In the genomic region with DNA sequence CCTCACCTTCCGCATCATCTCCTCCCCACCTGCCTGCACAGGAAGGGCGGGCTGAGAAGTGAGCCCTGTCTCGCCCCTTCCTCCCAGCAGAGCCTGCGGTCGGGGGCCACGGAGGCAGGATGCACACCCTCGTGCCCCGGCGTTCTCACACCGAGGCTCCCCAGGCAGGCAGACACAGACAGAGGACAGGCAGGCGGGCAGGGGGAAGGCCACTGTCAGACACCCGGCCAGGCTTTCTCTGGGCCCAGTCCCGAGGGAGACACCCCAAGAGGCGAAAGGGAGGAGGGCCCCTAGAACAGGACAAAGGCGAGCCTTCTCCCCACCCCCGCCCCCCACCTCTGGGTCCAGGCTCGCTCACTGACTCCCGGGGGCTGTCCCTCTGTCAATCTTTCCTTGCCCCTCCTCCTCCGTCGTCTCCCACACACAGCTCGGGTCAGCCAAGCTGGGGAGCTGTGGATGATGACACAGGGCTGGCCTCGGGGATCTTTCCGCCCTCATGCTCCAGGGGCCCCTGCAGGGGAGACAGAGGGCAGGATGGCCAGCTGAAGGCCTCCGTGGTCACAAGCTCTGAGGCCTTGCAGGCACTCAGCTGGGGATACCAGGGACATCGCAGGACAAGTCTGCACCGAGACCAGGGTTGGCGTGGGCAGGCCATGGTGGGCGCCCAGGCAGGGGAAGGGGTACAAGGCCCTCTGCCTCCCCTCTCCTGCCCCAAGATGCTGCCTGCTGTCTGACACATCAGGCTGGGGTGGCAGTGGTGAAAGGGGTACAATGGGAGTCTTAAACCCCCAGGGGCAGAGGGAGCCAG, we compare ENCODE assay signal across 8 cellular contexts. TPM values are rescaled to one million over a fixed set of nuclear protein-coding genes. Genes with fewer than 3 reads are reported as not detected.
DNase-seq lines count a peak whose midpoint lies in the region; ATAC-seq and TF ChIP-seq lines count a peak whose summit lies in the region.

No MANE protein-coding gene starts in this region.

- TF ChIP-seq POLR2A in IMR-90 (IDR thresholded peaks at IDR 0.05; ENCODE audit: low read depth, low read length), result no peak

- no peaks in the 10 kb centered on the region for H3K9me3 ChIP-seq in IMR-90 (ENCODE audit: control insufficient read depth, insufficient read depth, low read length)

- peak overlapping the region; percentile 44 for H2BK120ac ChIP-seq in IMR-90 (ENCODE audit: low read depth, low read length)

- DNase-seq in IMR-90, result peak; percentile 11
- peak; percentile 70 for DNase-seq in activated gamma-delta T cell treated with anti-CD3 and anti-CD28 coated beads, Interleukin-2, amount 50 U/mL, for 16 hours (ENCODE audit: low read depth)
- DNase-seq in medulla oblongata (ENCODE audit: extremely low spot score), result peak; percentile 81
- DNase-seq in stimulated activated CD8-positive, alpha-beta memory T cell treated with anti-CD3 and anti-CD28 coated beads, Interleukin-2, amount 100 ng/mL, for 1 hour (ENCODE audit: low read depth in 2 of 2), result peak; percentile 46 to 49
- no peak for DNase-seq in NCI-H2196 (lab: John Stamatoyannopoulos, UW; ENCODE audit: unreplicated experiment)
- DNase-seq in ecto neural progenitor cell (ENCODE audit: low spot score), result no peak

- peak overlapping the region; percentile 69 for H2AK9ac ChIP-seq in IMR-90 (replicated peaks; ENCODE audit: low read depth, low read length, poor library complexity)

- H3K27me3 ChIP-seq in ACC112 (ENCODE audit: insufficient read depth, low read length) (no peaks in the 10 kb centered on the region), IMR-90 (ENCODE audit: control insufficient read depth, insufficient read depth, low read length) (no peaks in the 10 kb centered on the region)

- TF ChIP-seq RAD21 in IMR-90 (IDR thresholded peaks at IDR 0.05; ENCODE audit: low read length), result no peak

- H3K18ac ChIP-seq in IMR-90 (ENCODE audit: low read depth, low read length), result peak overlapping the region; percentile 38; the same call in 1 of the 2 replicates

- no peak overlapping the region for H3K56ac ChIP-seq in IMR-90 (ENCODE audit: extremely low read depth, insufficient read depth, low read length)

- peaks cover 96% of the 10 kb centered on the region for H3K4me1 ChIP-seq in ACC112 (ENCODE audit: control insufficient read depth, insufficient read depth, low read length, unreplicated experiment)
- H3K4me1 ChIP-seq in IMR-90 (ENCODE audit: control insufficient read depth, insufficient read depth, low read length), result peaks cover 53% of the 10 kb centered on the region

- no peak overlapping the region for H2BK15ac ChIP-seq in IMR-90 (ENCODE audit: low read depth, low read length)

- H3K14ac ChIP-seq in IMR-90 (replicated peaks; ENCODE audit: low read depth, low read length), result peak overlapping the region; percentile 56; the same call in 1 of the 2 replicates

- no peaks in the 10 kb centered on the region for H3K36me3 ChIP-seq in ACC112 (ENCODE audit: insufficient read depth, low read length)
- H3K36me3 ChIP-seq in IMR-90 (ENCODE audit: control insufficient read depth, insufficient read depth, low read length), result no peaks in the 10 kb centered on the region

- H2BK5ac ChIP-seq in IMR-90 (ENCODE audit: low read depth, low read length, poor library complexity, severe bottlenecking), result peak overlapping the region; percentile 7

- 0 out of 2 replicates have a peak overlapping the region, but pooled peaks have one; percentile 9 for H2BK20ac ChIP-seq in IMR-90 (ENCODE audit: low read depth, low read length)

- ATAC-seq in GM19468 (IDR thresholded peaks at IDR 0.05; ENCODE audit: extremely low read depth, unreplicated experiment), result peak; percentile 46
- ATAC-seq in IMR-90 (ENCODE audit: low read depth), result no peak

- no peak for TF ChIP-seq CTCF in IMR-90 (conservative IDR thresholded peaks at IDR 0.05; ENCODE audit: low read depth, low read length)

- dilution Hi-C loops in IMR-90 (cut with HindIII; ENCODE audit: low sequenced_read_pairs, unreplicated experiment), result no loop called here

- 36% methylated on average over 9 of the region's 28 CpGs; no CpG with 5 or more reads in 1 of the 2 experiments for WGBS in IMR-90 (ENCODE audit: extremely low coverage in 2 of 2, insufficient read length in 1 of 2), 2 experiments

- peak overlapping the region; percentile 47; the same call in 1 of the 2 replicates for H4K5ac ChIP-seq in IMR-90 (ENCODE audit: low read depth, low read length)

- peak overlapping the region; percentile 93 for H2AK5ac ChIP-seq in IMR-90 (ENCODE audit: low read depth, low read length)

- H3K9me1 ChIP-seq in IMR-90 (ENCODE audit: insufficient read depth, low read length), result peaks cover 22% of the 10 kb centered on the region

- in situ Hi-C loops in IMR-90 (cut with MboI; ENCODE audit: low sequenced_read_pairs), result no loop called here

- 0 out of 2 replicates have a peak overlapping the region, but pooled peaks have one; percentile 27 for H3K23ac ChIP-seq in IMR-90 (ENCODE audit: low read depth, low read length)

- peak overlapping the region; percentile 37; the same call in 1 of the 2 replicates for H4K91ac ChIP-seq in IMR-90 (ENCODE audit: insufficient read depth, low read depth, low read length)

- H3K27ac ChIP-seq in ACC112 (ENCODE audit: low read depth, low read length) (peak overlapping the region; percentile 91), IMR-90 (ENCODE audit: insufficient read depth, low read length) (peak overlapping the region; percentile 33; the same call in 1 of the 2 replicates)

- H4K20me1 ChIP-seq in IMR-90 (ENCODE audit: insufficient read depth, low read length), result peaks cover 54% of the 10 kb centered on the region; the same call in 1 of the 2 replicates

- no TSS peak for BruUV-seq in IMR-90 (replicated peaks; lab: Mats Ljungman, UMichigan)

- intact Hi-C loops in IMR-90 (cut with micrococcal nuclease), result loop anchor here (5.0 kb wide), 2 partner anchors 65 to 210 kb away; a partner anchor contains a TSS

- no peak overlapping the region for H3K4me2 ChIP-seq in IMR-90 (ENCODE audit: low read depth, low read length)

- peak overlapping the region in 1 of 2 experiments; percentile 12; a peak in 2 of 4 replicates for H4K8ac ChIP-seq in IMR-90 (ENCODE audit: low read depth in 2 of 2, low read length in 2 of 2)

- peaks cover 23 to 78% of the 10 kb centered on the region in 2 experiments; a peak in 3 of 4 replicates for H3K79me1 ChIP-seq in IMR-90 (ENCODE audit: low read depth in 1 of 2, low read length in 2 of 2)

- H3K79me2 ChIP-seq in ACC112 (ENCODE audit: control insufficient read depth, insufficient read depth, low read length, unreplicated experiment), result peaks cover 75% of the 10 kb centered on the region

- H3K4ac ChIP-seq in IMR-90 (ENCODE audit: low read depth, low read length), result peak overlapping the region; percentile 79

- POLR2A ChIA-PET in IMR-90 (lab: Charles Lee; ENCODE audit: unreplicated experiment), result interaction anchor here (0.6 kb wide), 1 partner anchor 19 kb away, joined by 8 read pairs; no protein-coding TSS in a partner anchor

- no peak overlapping the region for H3K9ac ChIP-seq in IMR-90 (ENCODE audit: low read depth, low read length)

- peak overlapping the region; percentile 50 for H3K4me3 ChIP-seq in ACC112 (ENCODE audit: low read depth, low read length)
- H3K4me3 ChIP-seq in IMR-90 (ENCODE audit: insufficient read depth, low read depth, low read length), result no peak overlapping the region

- CTCF ChIA-PET in IMR-90 (lab: Yijun Ruan, JAX), result no interaction called here

- no peak overlapping the region for H2AFZ ChIP-seq in ACC112 (ENCODE audit: low read length, unreplicated experiment)
- peak overlapping the region; percentile 27 for H2AFZ ChIP-seq in IMR-90 (replicated peaks; ENCODE audit: low read length, poor library complexity)

TF ChIP-seq in IMR-90, 13 proteins besides CTCF, POLR2A, EP300 and RAD21:
- TF ChIP-seq SMC3 (IDR thresholded peaks at IDR 0.05; ENCODE audit: low read depth, low read length) (no peak), NFE2L2 (IDR thresholded peaks at IDR 0.05; ENCODE audit: low read depth, low read length) (no peak), RFX5 (IDR thresholded peaks at IDR 0.05; ENCODE audit: low read depth, low read length) (no peak), RCOR1 (IDR thresholded peaks at IDR 0.05; ENCODE audit: insufficient replicate concordance, low read length) (no peak), MAFK (IDR thresholded peaks at IDR 0.05; ENCODE audit: low read depth, low read length) (no peak), CEBPB (IDR thresholded peaks at IDR 0.05; ENCODE audit: low read depth, low read length) (no peak), BHLHE40 (IDR thresholded peaks at IDR 0.05; ENCODE audit: low read depth, low read length) (no peak), MXI1 (IDR thresholded peaks at IDR 0.05; ENCODE audit: borderline replicate concordance, low read depth, low read length) (no peak), FOS (IDR thresholded peaks at IDR 0.05; ENCODE audit: low read depth, low read length) (no peak), CHD1 (IDR thresholded peaks at IDR 0.05; ENCODE audit: low read depth, low read length) (no peak), MAZ (IDR thresholded peaks at IDR 0.05; ENCODE audit: borderline replicate concordance, low read depth, low read length) (no peak)
- TF ChIP-seq, protein P1, sequence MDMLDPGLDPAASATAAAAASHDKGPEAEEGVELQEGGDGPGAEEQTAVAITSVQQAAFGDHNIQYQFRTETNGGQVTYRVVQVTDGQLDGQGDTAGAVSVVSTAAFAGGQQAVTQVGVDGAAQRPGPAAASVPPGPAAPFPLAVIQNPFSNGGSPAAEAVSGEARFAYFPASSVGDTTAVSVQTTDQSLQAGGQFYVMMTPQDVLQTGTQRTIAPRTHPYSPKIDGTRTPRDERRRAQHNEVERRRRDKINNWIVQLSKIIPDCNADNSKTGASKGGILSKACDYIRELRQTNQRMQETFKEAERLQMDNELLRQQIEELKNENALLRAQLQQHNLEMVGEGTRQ (IDR thresholded peaks at IDR 0.05; ENCODE audit: low read depth, low read length), result no peak
- TF ChIP-seq, protein P2, sequence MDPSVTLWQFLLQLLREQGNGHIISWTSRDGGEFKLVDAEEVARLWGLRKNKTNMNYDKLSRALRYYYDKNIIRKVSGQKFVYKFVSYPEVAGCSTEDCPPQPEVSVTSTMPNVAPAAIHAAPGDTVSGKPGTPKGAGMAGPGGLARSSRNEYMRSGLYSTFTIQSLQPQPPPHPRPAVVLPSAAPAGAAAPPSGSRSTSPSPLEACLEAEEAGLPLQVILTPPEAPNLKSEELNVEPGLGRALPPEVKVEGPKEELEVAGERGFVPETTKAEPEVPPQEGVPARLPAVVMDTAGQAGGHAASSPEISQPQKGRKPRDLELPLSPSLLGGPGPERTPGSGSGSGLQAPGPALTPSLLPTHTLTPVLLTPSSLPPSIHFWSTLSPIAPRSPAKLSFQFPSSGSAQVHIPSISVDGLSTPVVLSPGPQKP (IDR thresholded peaks at IDR 0.05; ENCODE audit: borderline replicate concordance, low read depth, low read length), result no peak

RNA-seq across cellular contexts. Expression of a gene that starts 24.9 kb away (rescaled TPM):
- 18.1 and 19.7 TPM in 2 replicates for total RNA-seq in IMR-90 (2012; rRNA removed)
- 25.7 and 26.4 TPM in 2 replicates for polyA plus RNA-seq in IMR-90 (2012; rRNA removed)
- polyA plus RNA-seq in IMR-90 (2012; cell fraction: cytosol; rRNA removed), result 18.6 and 33.9 TPM in 2 replicates
- polyA plus RNA-seq in IMR-90 (2012; cell fraction: nucleus; rRNA removed; ENCODE audit: low replicate concordance), result 48.9 and 50.9 TPM in 2 replicates

Comparison
In these comparisons a context has a peak if more than half of its experiments do, and no peak if none do; other contexts are left out.
1. DNase-seq: peak in IMR-90 (single experiment), activated gamma-delta T cell treated with anti-CD3 and anti-CD28 coated beads, Interleukin-2, amount 50 U/mL, for 16 hours (single experiment), medulla oblongata (single experiment) and stimulated activated CD8-positive, alpha-beta memory T cell treated with anti-CD3 and anti-CD28 coated beads, Interleukin-2, amount 100 ng/mL, for 1 hour (2 of 2); none in NCI-H2196 (single experiment) and ecto neural progenitor cell (single experiment).